ENCODE assay signal across 1 cellular context in the genomic region with DNA sequence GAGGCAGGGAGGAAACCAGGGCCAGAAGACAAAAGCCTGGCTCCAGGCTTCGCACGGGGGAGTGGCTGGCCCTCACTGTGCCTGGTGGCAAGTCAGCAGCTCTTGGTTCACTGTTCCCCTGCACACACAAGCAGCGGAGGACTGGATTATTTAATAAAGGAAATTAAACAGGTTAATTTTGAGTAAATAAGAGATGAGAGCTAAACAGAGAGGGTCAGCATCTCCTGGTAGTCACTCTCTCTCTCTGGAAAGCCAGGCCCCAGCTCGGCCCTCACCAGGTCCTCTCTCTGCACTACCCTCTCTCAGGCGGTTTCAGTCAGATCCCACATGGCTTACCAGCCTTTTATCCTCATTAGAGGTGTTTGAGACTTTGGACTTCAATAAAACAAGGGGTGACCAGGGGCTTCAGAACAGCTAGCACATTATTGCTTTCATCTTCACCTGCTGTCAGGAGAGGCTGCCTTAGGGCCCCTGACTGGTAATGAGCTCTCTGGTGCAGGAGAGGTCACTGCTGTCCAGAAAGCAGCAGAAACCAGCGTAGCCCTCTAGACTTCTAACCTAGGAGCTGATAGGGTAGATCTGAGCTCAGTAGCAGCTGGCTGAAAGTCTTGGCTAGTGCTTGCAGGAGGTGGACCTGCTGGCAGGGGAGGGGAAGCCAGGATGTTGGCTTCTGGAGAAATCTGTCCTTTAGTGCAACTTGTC.
TF ChIP-seq lines count a peak whose summit lies in the region.

No MANE protein-coding gene starts in this region.

TF ChIP-seq in GM12878, 131 proteins besides CTCF, POLR2A, EP300 and RAD21:
- TF ChIP-seq, protein P1, sequence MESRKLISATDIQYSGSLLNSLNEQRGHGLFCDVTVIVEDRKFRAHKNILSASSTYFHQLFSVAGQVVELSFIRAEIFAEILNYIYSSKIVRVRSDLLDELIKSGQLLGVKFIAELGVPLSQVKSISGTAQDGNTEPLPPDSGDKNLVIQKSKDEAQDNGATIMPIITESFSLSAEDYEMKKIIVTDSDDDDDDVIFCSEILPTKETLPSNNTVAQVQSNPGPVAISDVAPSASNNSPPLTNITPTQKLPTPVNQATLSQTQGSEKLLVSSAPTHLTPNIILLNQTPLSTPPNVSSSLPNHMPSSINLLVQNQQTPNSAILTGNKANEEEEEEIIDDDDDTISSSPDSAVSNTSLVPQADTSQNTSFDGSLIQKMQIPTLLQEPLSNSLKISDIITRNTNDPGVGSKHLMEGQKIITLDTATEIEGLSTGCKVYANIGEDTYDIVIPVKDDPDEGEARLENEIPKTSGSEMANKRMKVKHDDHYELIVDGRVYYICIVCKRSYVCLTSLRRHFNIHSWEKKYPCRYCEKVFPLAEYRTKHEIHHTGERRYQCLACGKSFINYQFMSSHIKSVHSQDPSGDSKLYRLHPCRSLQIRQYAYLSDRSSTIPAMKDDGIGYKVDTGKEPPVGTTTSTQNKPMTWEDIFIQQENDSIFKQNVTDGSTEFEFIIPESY (IDR thresholded peaks at IDR 0.05), result no peak
- TF ChIP-seq EED (IDR thresholded peaks at IDR 0.05; ENCODE audit: low read depth) (no peak), HDGF (IDR thresholded peaks at IDR 0.05) (no peak), MXI1 (IDR thresholded peaks at IDR 0.05; ENCODE audit: low read depth, low read length) (no peak), E4F1 (IDR thresholded peaks at IDR 0.05; ENCODE audit: borderline replicate concordance, partially characterized antibody) (no peak), GABPA (IDR thresholded peaks at IDR 0.05; ENCODE audit: low read depth) (no peak), CBFB (IDR thresholded peaks at IDR 0.05; ENCODE audit: low read depth) (no peak), NBN (IDR thresholded peaks at IDR 0.05) (no peak), POLR2AphosphoS5 (IDR thresholded peaks at IDR 0.05; ENCODE audit: low read length) (no peak), USF2 (IDR thresholded peaks at IDR 0.05; ENCODE audit: borderline replicate concordance, low read depth, low read length) (no peak)
- TF ChIP-seq, protein P2, sequence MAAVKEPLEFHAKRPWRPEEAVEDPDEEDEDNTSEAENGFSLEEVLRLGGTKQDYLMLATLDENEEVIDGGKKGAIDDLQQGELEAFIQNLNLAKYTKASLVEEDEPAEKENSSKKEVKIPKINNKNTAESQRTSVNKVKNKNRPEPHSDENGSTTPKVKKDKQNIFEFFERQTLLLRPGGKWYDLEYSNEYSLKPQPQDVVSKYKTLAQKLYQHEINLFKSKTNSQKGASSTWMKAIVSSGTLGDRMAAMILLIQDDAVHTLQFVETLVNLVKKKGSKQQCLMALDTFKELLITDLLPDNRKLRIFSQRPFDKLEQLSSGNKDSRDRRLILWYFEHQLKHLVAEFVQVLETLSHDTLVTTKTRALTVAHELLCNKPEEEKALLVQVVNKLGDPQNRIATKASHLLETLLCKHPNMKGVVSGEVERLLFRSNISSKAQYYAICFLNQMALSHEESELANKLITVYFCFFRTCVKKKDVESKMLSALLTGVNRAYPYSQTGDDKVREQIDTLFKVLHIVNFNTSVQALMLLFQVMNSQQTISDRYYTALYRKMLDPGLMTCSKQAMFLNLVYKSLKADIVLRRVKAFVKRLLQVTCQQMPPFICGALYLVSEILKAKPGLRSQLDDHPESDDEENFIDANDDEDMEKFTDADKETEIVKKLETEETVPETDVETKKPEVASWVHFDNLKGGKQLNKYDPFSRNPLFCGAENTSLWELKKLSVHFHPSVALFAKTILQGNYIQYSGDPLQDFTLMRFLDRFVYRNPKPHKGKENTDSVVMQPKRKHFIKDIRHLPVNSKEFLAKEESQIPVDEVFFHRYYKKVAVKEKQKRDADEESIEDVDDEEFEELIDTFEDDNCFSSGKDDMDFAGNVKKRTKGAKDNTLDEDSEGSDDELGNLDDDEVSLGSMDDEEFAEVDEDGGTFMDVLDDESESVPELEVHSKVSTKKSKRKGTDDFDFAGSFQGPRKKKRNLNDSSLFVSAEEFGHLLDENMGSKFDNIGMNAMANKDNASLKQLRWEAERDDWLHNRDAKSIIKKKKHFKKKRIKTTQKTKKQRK (IDR thresholded peaks at IDR 0.05; ENCODE audit: low read depth, low read length), result no peak
